ENCODE assay signal across 8 cellular contexts in genomic region chr17:18855831-18856624, GRCh38. TPM values are rescaled to one million over a fixed set of nuclear protein-coding genes. Genes with fewer than 3 reads are reported as not detected.
DNase-seq lines count a peak whose midpoint lies in the region; ATAC-seq and TF ChIP-seq lines count a peak whose summit lies in the region.

No MANE protein-coding gene starts in this region.

- dilution Hi-C loops in mammary epithelial cell (cut with HindIII; ENCODE audit: low sequenced_read_pairs), result no loop called here

- peak overlapping the region; percentile 83 for H3K4me2 ChIP-seq in mammary epithelial cell (ENCODE audit: insufficient read depth, low read depth, low read length)

- POLR2A ChIA-PET in AG04449 (lab: Yijun Ruan, JAX), result no interaction called here

- intact Hi-C loops in mammary epithelial cell (cut with micrococcal nuclease), result no loop called here

- CTCF ChIA-PET in AG04449 (lab: Yijun Ruan, JAX), result interaction anchor here (1.0 kb wide), 1 partner anchor 105 kb away, joined by 6 read pairs; no protein-coding TSS in a partner anchor
- CTCF ChIA-PET in mammary epithelial cell (lab: Charles Lee; ENCODE audit: low non-redundant PET), result no interaction called here

- H3K4me3 ChIP-seq in AG04449 (ENCODE audit: low read depth, low read length) (peak overlapping the region; percentile 77), mammary epithelial cell (replicated peaks in 1 of 3; ENCODE audit: insufficient read depth in 1 of 3, low read depth in 2 of 3, low read length in 3 of 3) (peak overlapping the region; percentile 52 to 71 (median 59)), iPS-20b (ENCODE audit: low read length) (peak overlapping the region; percentile 74), skeletal muscle tissue (ENCODE audit: low read length in 3 of 3) (peak overlapping the region; percentile 76 to 96 (median 83))

- H3K27me3 ChIP-seq in mammary epithelial cell (ENCODE audit: insufficient read depth, low read length) (no peaks in the 10 kb centered on the region), iPS-20b (ENCODE audit: insufficient read depth, low read length) (no peaks in the 10 kb centered on the region), skeletal muscle tissue (ENCODE audit: control insufficient read depth in 3 of 3, insufficient read depth in 3 of 3, low read length in 3 of 3) (no peaks in the 10 kb centered on the region)

- H3K27ac ChIP-seq in VCaP (peak overlapping the region; percentile 69), mammary epithelial cell (ENCODE audit: insufficient read depth, low read depth, low read length) (peak overlapping the region; percentile 8), iPS-20b (ENCODE audit: low read length) (no peak overlapping the region), skeletal muscle tissue (ENCODE audit: low read depth, low read length) (peak overlapping the region; percentile 77)

- no peaks in the 10 kb centered on the region for H3K36me3 ChIP-seq in mammary epithelial cell (ENCODE audit: insufficient read depth, low read length)
- peaks cover 6% of the 10 kb centered on the region; the same call in 1 of the 2 replicates for H3K36me3 ChIP-seq in iPS-20b (ENCODE audit: insufficient read depth, low read depth, low read length)
- no peaks in the 10 kb centered on the region for H3K36me3 ChIP-seq in skeletal muscle tissue (ENCODE audit: control insufficient read depth in 3 of 3, insufficient read depth in 3 of 3, low read length in 3 of 3)

- H3K4me1 ChIP-seq in mammary epithelial cell (ENCODE audit: insufficient read depth, low read length) (peaks cover 20% of the 10 kb centered on the region), iPS-20b (ENCODE audit: insufficient read depth, low read length) (no peaks in the 10 kb centered on the region), skeletal muscle tissue (ENCODE audit: control insufficient read depth in 3 of 3, insufficient read depth in 3 of 3, low read length in 3 of 3) (peaks cover 8 to 22% (median 15%) of the 10 kb centered on the region in 3 donors)

- peak overlapping the region; percentile 93 for H2AFZ ChIP-seq in mammary epithelial cell (ENCODE audit: low read depth, low read length)

- in situ Hi-C loops in mammary epithelial cell (cut with MboI; ENCODE audit: low sequenced_read_pairs in 2 of 2), result no loop called here

- peak overlapping the region; percentile 53 for H3K9ac ChIP-seq in mammary epithelial cell (ENCODE audit: insufficient read depth, low read length)
- peak overlapping the region; percentile 80 for H3K9ac ChIP-seq in iPS-20b (ENCODE audit: low read depth, low read length)
- peak overlapping the region; percentile 50 to 81 (median 64) for H3K9ac ChIP-seq in skeletal muscle tissue (ENCODE audit: low read depth in 1 of 3, low read length in 3 of 3)

- BruUV-seq in mammary epithelial cell (replicated peaks; lab: Mats Ljungman, UMichigan), result TSS peak; percentile 58

- DNase-seq in AG04449 (ENCODE audit: low read depth, low spot score) (peak; percentile 75), NCI-H2196 (lab: John Stamatoyannopoulos, UW; ENCODE audit: unreplicated experiment) (peak; percentile 82), mammary epithelial cell (peak; percentile 94)

- H3K79me2 ChIP-seq in mammary epithelial cell (ENCODE audit: insufficient read depth, low read length), result peaks cover 33% of the 10 kb centered on the region

- TF ChIP-seq CTCF in AG04449 (IDR thresholded peaks at IDR 0.05; ENCODE audit: insufficient read depth, low read length, missing control alignments) (no peak), VCaP (conservative IDR thresholded peaks at IDR 0.05) (no peak), mammary epithelial cell (conservative IDR thresholded peaks at IDR 0.05 in 1 of 2, IDR thresholded peaks at IDR 0.05 in 1 of 2; ENCODE audit: extremely low read depth in 1 of 2, insufficient read depth in 1 of 2, low read depth in 1 of 2, low read length in 2 of 2) (no peak)

- no peaks in the 10 kb centered on the region for H3K9me3 ChIP-seq in mammary epithelial cell (replicated peaks; ENCODE audit: insufficient read depth, low read length)
- no peaks in the 10 kb centered on the region for H3K9me3 ChIP-seq in iPS-20b (ENCODE audit: insufficient read depth, low read depth, low read length)
- no peaks in the 10 kb centered on the region for H3K9me3 ChIP-seq in skeletal muscle tissue (ENCODE audit: control insufficient read depth in 3 of 3, low read length in 3 of 3)

- peak; percentile 77 for ATAC-seq in GM18873 (IDR thresholded peaks at IDR 0.05; ENCODE audit: low FRiP score, unreplicated experiment)
- peak; percentile 72 for ATAC-seq in HG03135 (IDR thresholded peaks at IDR 0.05; ENCODE audit: unreplicated experiment)

- no peaks in the 10 kb centered on the region for H4K20me1 ChIP-seq in mammary epithelial cell (ENCODE audit: insufficient read depth, low read length)

- WGBS in mammary epithelial cell (ENCODE audit: low coverage, missing lambda C conversion rate), result 4% methylated on average over 19 of the region's 31 CpGs

RNA-seq across cellular contexts. Expression of gene PRPSAP2, which starts 1.9 kb away (rescaled TPM):
- total RNA-seq in mammary epithelial cell (10 to 100 TPM; 25.7 to 38.1 TPM), skeletal muscle tissue (40.7 TPM)
- 24.0 TPM for polyA plus RNA-seq in mammary epithelial cell
- polyA minus RNA-seq in mammary epithelial cell, result 28.2 TPM
